21 cellular contexts compared by ENCODE assay signal in genomic region chr1:41682149-41682548, GRCh38.
A peak's percentile ranks its signal among the peaks of the same experiment; 100 is the strongest.
DNase-seq lines count a peak whose midpoint lies in the region; ATAC-seq lines count a peak whose summit lies in the region.
"Had no signal": no experiment of that assay in that cellular context is flagged by ENCODE, and none has a peak within 500 bp of the region (broad histone marks: within the 10 kb centered on the region; RNA-seq: fewer than 3 reads in every experiment).

No MANE protein-coding gene starts in this region.

- peak overlapping the region; percentile 4 for H3K27ac Mint-ChIP-seq in T-helper 1 cell treated with Interleukin-12 subunit alpha and Interleukin-12 subunit beta and Interleukin-4 antibody, amounts not matched to agents 30 μg/mL and 1 μg/mL, for 36 hours
- H3K27ac Mint-ChIP-seq in effector memory CD8-positive, alpha-beta T cell = peak overlapping the region; percentile 38 to 42
- H3K27ac Mint-ChIP-seq: stimulated activated naive B cell treated with anti-CD40 and anti-IgM and Interleukin-4, amounts not matched to agents 10 μg/mL and 1 μg/mL and 100 μg/mL, for 72 hours had no signal

- H3K4me1 ChIP-seq in right cardiac atrium (ENCODE audit: control insufficient read depth, insufficient read depth, low read length) = peaks cover 32% of the 10 kb centered on the region
- H3K4me1 ChIP-seq: HAP-1 had no signal

- H3K27me3 ChIP-seq in right cardiac atrium (ENCODE audit: control insufficient read depth, insufficient read depth) = no peaks in the 10 kb centered on the region
- H3K27me3 ChIP-seq: testis had no signal

- H3K36me3 Mint-ChIP-seq in T-helper 1 cell treated with Interleukin-12 subunit alpha and Interleukin-12 subunit beta and Interleukin-4 antibody, amounts not matched to agents 30 μg/mL and 1 μg/mL, for 36 hours (ENCODE audit: low read depth) = peaks cover 6% of the 10 kb centered on the region
- peaks cover 5% of the 10 kb centered on the region for H3K36me3 Mint-ChIP-seq in effector memory CD8-positive, alpha-beta T cell (ENCODE audit: insufficient read depth)
- H3K36me3 Mint-ChIP-seq: stimulated activated naive B cell treated with anti-CD40 and anti-IgM and Interleukin-4, amounts not matched to agents 10 μg/mL and 1 μg/mL and 100 μg/mL, for 72 hours; T-cell had no signal

- H3K4me1 Mint-ChIP-seq in T-helper 1 cell treated with Interleukin-12 subunit alpha and Interleukin-12 subunit beta and Interleukin-4 antibody, amounts not matched to agents 30 μg/mL and 1 μg/mL, for 36 hours (ENCODE audit: low read depth) = peaks cover 96% of the 10 kb centered on the region
- peaks cover 79 to 82% of the 10 kb centered on the region in 2 donors for H3K4me1 Mint-ChIP-seq in effector memory CD8-positive, alpha-beta T cell (ENCODE audit: low read depth in 2 of 2)
- H3K4me1 Mint-ChIP-seq: neural crest cell had no signal

- no peaks in the 10 kb centered on the region for H3K9me3 ChIP-seq in right cardiac atrium (ENCODE audit: control insufficient read depth, low read length)
- H3K9me3 ChIP-seq: HAP-1, testis had no signal

- H3K27ac ChIP-seq in right cardiac atrium (ENCODE audit: low read length) = peak overlapping the region; percentile 48
- H3K27ac ChIP-seq: 22Rv1, testis had no signal

- DNase-seq in T-helper 1 cell (no peak), right cardiac atrium (no peak), left ventricle myocardium superior (no peak), inferior parietal cortex (ENCODE audit: extremely low spot score) (no peak), NCI-H187 (lab: John Stamatoyannopoulos, UW) (no peak)
- no peak for DNase-seq in effector memory CD8-positive, alpha-beta T cell
- DNase-seq: activated CD4-positive, alpha-beta T cell treated with anti-CD3 and anti-CD28 coated beads for 1 hour; glutamatergic neuron; KBM-7; kidney glomerular epithelial cell; NCI-H1436; NCI-H82; stimulated activated CD4-positive, alpha-beta T cell treated with anti-CD3 and anti-CD28 coated beads, Interleukin-4, amount 100 ng/mL, for 4 hours; stimulated activated naive B cell treated with anti-CD40 and anti-IgM and Interleukin-4, amounts not matched to agents 10 μg/mL and 1 μg/mL and 100 μg/mL, for 72 hours; T-cell; testis had no signal

- H3K27me3 Mint-ChIP-seq in T-helper 1 cell treated with Interleukin-12 subunit alpha and Interleukin-12 subunit beta and Interleukin-4 antibody, amounts not matched to agents 30 μg/mL and 1 μg/mL, for 36 hours (ENCODE audit: low read depth) = no peaks in the 10 kb centered on the region
- no peaks in the 10 kb centered on the region for H3K27me3 Mint-ChIP-seq in effector memory CD8-positive, alpha-beta T cell
- H3K27me3 Mint-ChIP-seq: stimulated activated naive B cell treated with anti-CD40 and anti-IgM and Interleukin-4, amounts not matched to agents 10 μg/mL and 1 μg/mL and 100 μg/mL, for 72 hours; T-cell had no signal

- H3K9me3 Mint-ChIP-seq in T-helper 1 cell treated with Interleukin-12 subunit alpha and Interleukin-12 subunit beta and Interleukin-4 antibody, amounts not matched to agents 30 μg/mL and 1 μg/mL, for 36 hours = no peaks in the 10 kb centered on the region
- H3K9me3 Mint-ChIP-seq in effector memory CD8-positive, alpha-beta T cell = no peaks in the 10 kb centered on the region
- H3K9me3 Mint-ChIP-seq: neural crest cell, T-cell had no signal

- intact Hi-C loops in right cardiac atrium (cut with DNase I) = no loop called here
- intact Hi-C loops in left ventricle myocardium superior (cut with micrococcal nuclease) = no loop called here

- 92% methylated on average over 5 of the region's 5 CpGs for WGBS in right cardiac atrium

- no peak overlapping the region for H3K4me3 Mint-ChIP-seq in T-helper 1 cell treated with Interleukin-12 subunit alpha and Interleukin-12 subunit beta and Interleukin-4 antibody, amounts not matched to agents 30 μg/mL and 1 μg/mL, for 36 hours
- H3K4me3 Mint-ChIP-seq in effector memory CD8-positive, alpha-beta T cell = peak overlapping the region; percentile 7 to 55
- H3K4me3 Mint-ChIP-seq: neural crest cell; stimulated activated naive B cell treated with anti-CD40 and anti-IgM and Interleukin-4, amounts not matched to agents 10 μg/mL and 1 μg/mL and 100 μg/mL, for 72 hours had no signal

- no peak overlapping the region for H3K4me3 ChIP-seq in right cardiac atrium (ENCODE audit: low read length)
- H3K4me3 ChIP-seq: HAP-1, testis had no signal

- ATAC-seq in right cardiac atrium = no peak
- ATAC-seq in left ventricle myocardium superior = no peak
- no peak for ATAC-seq in effector memory CD8-positive, alpha-beta T cell (replicated peaks)
- no peak for ATAC-seq in HG03196 (IDR thresholded peaks at IDR 0.05; ENCODE audit: unreplicated experiment)
- ATAC-seq: stimulated activated naive B cell treated with anti-CD40 and anti-IgM and Interleukin-4, amounts not matched to agents 10 μg/mL and 1 μg/mL and 100 μg/mL, for 72 hours; T-cell had no signal
